In genomic region chr2:174117951-174118930, GRCh38 we compare ENCODE assay signal across 10 cellular contexts.
DNase-seq lines count a peak whose midpoint lies in the region; ATAC-seq and TF ChIP-seq lines count a peak whose summit lies in the region.
"Had no signal": no experiment of that assay in that cellular context is flagged by ENCODE, and none has a peak within 500 bp of the region (broad histone marks: within the 10 kb centered on the region; RNA-seq: fewer than 3 reads in every experiment).

No MANE protein-coding gene starts in this region.

- DNase-seq in G401 (ENCODE audit: low spot score) (peak; percentile 44), NCI-H524 treated with DMSO at 0.1 percent for 48 hours (lab: John Stamatoyannopoulos, UW) (peak; percentile 72), endodermal cell (no peak), omental fat pad (ENCODE audit: low spot score) (no peak), sigmoid colon (no peak), upper lobe of right lung (no peak)
- no peak for DNase-seq in activated T-cell treated with anti-CD3 and anti-CD28 coated beads, Interleukin-2, amount 50 U/mL, for 48 hours
- DNase-seq: effector CD4-positive, alpha-beta T cell; testis had no signal

- no peaks in the 10 kb centered on the region for H3K27me3 Mint-ChIP-seq in endodermal cell (ENCODE audit: insufficient read depth)

- peaks cover 14% of the 10 kb centered on the region for H3K36me3 Mint-ChIP-seq in endodermal cell (ENCODE audit: low read depth)

- in situ Hi-C loops in G401 (cut with HindIII; ENCODE audit: low sequenced_read_pairs) = no loop called here

- H3K4me3 ChIP-seq in endodermal cell (ENCODE audit: low read length) (no peak overlapping the region), sigmoid colon (no peak overlapping the region), upper lobe of right lung (no peak overlapping the region), gastroesophageal sphincter (no peak overlapping the region)
- H3K4me3 ChIP-seq: testis had no signal

- no peaks in the 10 kb centered on the region for H3K9me3 Mint-ChIP-seq in endodermal cell

- no peaks in the 10 kb centered on the region for H3K27me3 ChIP-seq in endodermal cell (ENCODE audit: control insufficient read depth, insufficient read depth, low read length, poor library complexity, severe bottlenecking)
- H3K27me3 ChIP-seq in sigmoid colon = no peaks in the 10 kb centered on the region
- H3K27me3 ChIP-seq in upper lobe of right lung = no peaks in the 10 kb centered on the region
- no peaks in the 10 kb centered on the region for H3K27me3 ChIP-seq in gastroesophageal sphincter
- H3K27me3 ChIP-seq: testis had no signal

- WGBS in endodermal cell (ENCODE audit: insufficient coverage in 1 of 2, insufficient read length in 1 of 2), 2 experiments = 91 to 94% methylated on average over 3 to 9 of the region's 9 CpGs
- WGBS in sigmoid colon, 2 donors = 79 to 86% methylated on average over 9 of the region's 9 CpGs
- WGBS in gastroesophageal sphincter (ENCODE audit: low coverage in 1 of 2), 2 donors = 72 to 73% methylated on average over 4 to 9 of the region's 9 CpGs

- no peak for TF ChIP-seq CTCF in endodermal cell (conservative IDR thresholded peaks at IDR 0.05)
- no peak for TF ChIP-seq CTCF in omental fat pad (IDR thresholded peaks at IDR 0.05)
- TF ChIP-seq CTCF in sigmoid colon (IDR thresholded peaks at IDR 0.05) = no peak
- no peak for TF ChIP-seq CTCF in upper lobe of right lung (IDR thresholded peaks at IDR 0.05)
- TF ChIP-seq CTCF in gastroesophageal sphincter (IDR thresholded peaks at IDR 0.05) = no peak

- no peaks in the 10 kb centered on the region for H3K4me1 ChIP-seq in endodermal cell (ENCODE audit: control insufficient read depth, insufficient read depth, low read length)
- H3K4me1 ChIP-seq in sigmoid colon = no peaks in the 10 kb centered on the region
- no peaks in the 10 kb centered on the region for H3K4me1 ChIP-seq in upper lobe of right lung
- no peaks in the 10 kb centered on the region for H3K4me1 ChIP-seq in gastroesophageal sphincter

- H3K4me3 Mint-ChIP-seq in endodermal cell = no peak overlapping the region

- TF ChIP-seq POLR2A in sigmoid colon (IDR thresholded peaks at IDR 0.05) (no peak), gastroesophageal sphincter (IDR thresholded peaks at IDR 0.05) (no peak)

- H3K4me1 Mint-ChIP-seq in endodermal cell = peaks cover 22% of the 10 kb centered on the region

- intact Hi-C loops in sigmoid colon (cut with DNase I) (no loop called here), upper lobe of right lung (cut with DNase I) (no loop called here)

- no peaks in the 10 kb centered on the region for H3K9me3 ChIP-seq in endodermal cell (ENCODE audit: control insufficient read depth, low read length)
- no peaks in the 10 kb centered on the region for H3K9me3 ChIP-seq in sigmoid colon
- H3K9me3 ChIP-seq in upper lobe of right lung = no peaks in the 10 kb centered on the region
- H3K9me3 ChIP-seq in gastroesophageal sphincter = no peaks in the 10 kb centered on the region
- H3K9me3 ChIP-seq: testis had no signal

- H3K27ac Mint-ChIP-seq in endodermal cell = peak overlapping the region; percentile 19

- peaks cover 41% of the 10 kb centered on the region for H3K36me3 ChIP-seq in endodermal cell (ENCODE audit: control insufficient read depth, insufficient read depth, low read length)
- no peaks in the 10 kb centered on the region for H3K36me3 ChIP-seq in sigmoid colon
- no peaks in the 10 kb centered on the region for H3K36me3 ChIP-seq in upper lobe of right lung
- no peaks in the 10 kb centered on the region for H3K36me3 ChIP-seq in gastroesophageal sphincter

- H3K27ac ChIP-seq in endodermal cell (ENCODE audit: low read depth, low read length) = no peak overlapping the region
- no peak overlapping the region for H3K27ac ChIP-seq in sigmoid colon
- H3K27ac ChIP-seq in upper lobe of right lung = no peak overlapping the region
- no peak overlapping the region for H3K27ac ChIP-seq in gastroesophageal sphincter
- H3K27ac ChIP-seq: testis had no signal

- peak; percentile 86 for ATAC-seq in omental fat pad (ENCODE audit: low FRiP score)
- no peak for ATAC-seq in upper lobe of right lung
- no peak for ATAC-seq in gastroesophageal sphincter

- H3K9ac ChIP-seq in endodermal cell (ENCODE audit: extremely low read depth, low read length, poor library complexity, severe bottlenecking) = no peak overlapping the region

- TF ChIP-seq EP300 in sigmoid colon (IDR thresholded peaks at IDR 0.05) (no peak), gastroesophageal sphincter (IDR thresholded peaks at IDR 0.05) (no peak)

Comparison
In these comparisons a context has a peak if more than half of its experiments do, and no peak if none do; other contexts are left out.
1. DNase-seq: peak in G401 (single experiment) and NCI-H524 treated with DMSO at 0.1 percent for 48 hours (single experiment); none in endodermal cell (single experiment), omental fat pad (single experiment), sigmoid colon (single experiment), activated T-cell treated with anti-CD3 and anti-CD28 coated beads, Interleukin-2, amount 50 U/mL, for 48 hours (0 of 2) and upper lobe of right lung (single experiment).